ENCODE assay signal across 8 cellular contexts in genomic region chr18:48676756-48677368, GRCh38.
DNase-seq lines count a peak whose midpoint lies in the region; ATAC-seq and TF ChIP-seq lines count a peak whose summit lies in the region.

No MANE protein-coding gene starts in this region.

- POLR2A ChIA-PET in PC-3 (lab: Charles Lee; ENCODE audit: unreplicated experiment) = no interaction called here

- DNase-seq in GM03348 (ENCODE audit: low spot score) (peak; percentile 82), PC-3 (peak; percentile 50), foreskin fibroblast (peak in 1 of 2 donors; percentile 72), omental fat pad (ENCODE audit: low spot score) (peak; percentile 72), thyroid gland (peak; percentile 70 to 71)
- DNase-seq in activated T-helper 9 cell treated with anti-CD3 and anti-CD28 coated beads, Interleukin-2, amount 50 U/mL, for 16 hours (ENCODE audit: low read depth) = peak; percentile 44

- H3K79me2 ChIP-seq in PC-3 (ENCODE audit: low read length) = no peaks in the 10 kb centered on the region

- CTCF ChIA-PET in PC-3 (lab: Charles Lee) = interaction anchor here (0.6 to 1.2 kb wide), 2 partner anchors 501 to 562 kb away, joined by 3 to 4 read pairs; no protein-coding TSS in a partner anchor

- no peaks in the 10 kb centered on the region for H3K9me2 ChIP-seq in PC-3 (replicated peaks; ENCODE audit: low read length)

- H3K4me3 ChIP-seq in PC-3 (ENCODE audit: low read length) = no peak overlapping the region
- no peak overlapping the region for H3K4me3 ChIP-seq in foreskin fibroblast (ENCODE audit: low read depth in 1 of 2, low read length in 2 of 2)
- no peak overlapping the region for H3K4me3 ChIP-seq in thyroid gland (replicated peaks in 1 of 3)

- ATAC-seq in HG03196 (IDR thresholded peaks at IDR 0.05; ENCODE audit: unreplicated experiment) (peak; percentile 43), PC-3 (peak; percentile 50; the same call in 1 of the 2 replicates), omental fat pad (ENCODE audit: low FRiP score) (no peak), GM18517 (IDR thresholded peaks at IDR 0.05; ENCODE audit: unreplicated experiment) (no peak)

- no TSS peak for BruUV-seq in PC-3 (replicated peaks; lab: Mats Ljungman, UMichigan)

- 3 to 41% methylated on average over 8 to 17 of the region's 17 CpGs for WGBS in thyroid gland, 2 donors

- TF ChIP-seq CTCF in PC-3 (conservative IDR thresholded peaks at IDR 0.05; ENCODE audit: low read depth, low read length) (peak; percentile 69), foreskin fibroblast (IDR thresholded peaks at IDR 0.05; ENCODE audit: low read depth, low read length) (peak; percentile 83), omental fat pad (IDR thresholded peaks at IDR 0.05) (peak in 1 of 3 donors; percentile 5), thyroid gland (IDR thresholded peaks at IDR 0.05) (peak; percentile 60 to 86 (median 80))

- H3K36me3 ChIP-seq in PC-3 (ENCODE audit: low read depth, low read length) (no peaks in the 10 kb centered on the region; the same call in 1 of the 2 replicates), thyroid gland (no peaks in the 10 kb centered on the region)

- H3K4me1 ChIP-seq in PC-3 (ENCODE audit: insufficient read depth, low read length) = no peaks in the 10 kb centered on the region
- H3K4me1 ChIP-seq in thyroid gland = peaks cover 6 to 33% of the 10 kb centered on the region in 2 donors

- H3K4me2 ChIP-seq in PC-3 (ENCODE audit: low read length) = no peak overlapping the region

- no peaks in the 10 kb centered on the region for H3K9me3 ChIP-seq in PC-3 (ENCODE audit: low read length)
- no peaks in the 10 kb centered on the region for H3K9me3 ChIP-seq in thyroid gland

- no peaks in the 10 kb centered on the region for H4K20me1 ChIP-seq in PC-3 (ENCODE audit: low read length)

- intact Hi-C loops in PC-3 (cut with micrococcal nuclease) = loop anchor here (5.0 to 10.0 kb wide), 3 partner anchors 365 to 738 kb away; no protein-coding TSS in a partner anchor
- intact Hi-C loops in thyroid gland (cut with DNase I) = loop anchor here (10.0 kb wide), 3 partner anchors 368 to 768 kb away; no protein-coding TSS in a partner anchor

- H3K27me3 ChIP-seq in PC-3 (ENCODE audit: low read length) (no peaks in the 10 kb centered on the region), thyroid gland (no peaks in the 10 kb centered on the region)

- H3K27ac ChIP-seq in PC-3 (ENCODE audit: low read length) = no peak overlapping the region
- no peak overlapping the region for H3K27ac ChIP-seq in thyroid gland

- H3K9ac ChIP-seq in PC-3 (ENCODE audit: low read length) = no peak overlapping the region

- TF ChIP-seq POLR2A in thyroid gland (IDR thresholded peaks at IDR 0.05) = no peak

- H2AFZ ChIP-seq in PC-3 (ENCODE audit: low read length) = no peak overlapping the region

- H3F3A ChIP-seq in PC-3 (ENCODE audit: low read length, unreplicated experiment) = no peaks in the 10 kb centered on the region

Comparison
In these comparisons a context has a peak if more than half of its experiments do, and no peak if none do; other contexts are left out.
1. ATAC-seq: peak in HG03196 (single experiment) and PC-3 (single experiment); none in omental fat pad (single experiment) and GM18517 (single experiment).